18 cellular contexts compared by ENCODE assay signal in genomic region chr5:69129413-69129812, GRCh38. TPM values are rescaled to one million over a fixed set of nuclear protein-coding genes. Genes with fewer than 3 reads are reported as not detected.
DNase-seq lines count a peak whose midpoint lies in the region; ATAC-seq and TF ChIP-seq lines count a peak whose summit lies in the region.
"Had no signal": no experiment of that assay in that cellular context is flagged by ENCODE, and none has a peak within 500 bp of the region (broad histone marks: within the 10 kb centered on the region; RNA-seq: fewer than 3 reads in every experiment).

No MANE protein-coding gene starts in this region.

- DNase-seq in COLO829 (ENCODE audit: low spot score) (peak; percentile 0), LNCaP clone FGC (ENCODE audit: low read depth) (peak; percentile 8), dermis blood vessel endothelial cell (peak; percentile 13), myocyte (ENCODE audit: low read depth) (peak; percentile 3), NCI-H2171 (lab: John Stamatoyannopoulos, UW) (no peak), NCI-H1436 treated with DMSO at 0.1 percent for 48 hours (lab: John Stamatoyannopoulos, UW) (no peak)
- DNase-seq in stimulated activated CD4-positive, alpha-beta T cell treated with anti-CD3 and anti-CD28 coated beads, Interleukin-1b, Interleukin-23, amount 100 ng/mL, for 48 hours: no peak
- DNase-seq: activated CD4-positive, alpha-beta T cell treated with anti-CD3 and anti-CD28 coated beads for 48 hours; activated T-cell treated with anti-CD3 and anti-CD28 coated beads, Interleukin-2, amount 50 U/mL, for 48 hours; amygdala; heart left ventricle; naive B cell; NCI-H146; NCI-H510A treated with DMSO at 0.1 percent for 48 hours; stimulated activated CD4-positive, alpha-beta T cell treated with anti-CD3 and anti-CD28 coated beads, Interleukin-2, amount 100 ng/mL, for 48 hours had no signal

- no peak for ATAC-seq in HG02571 (IDR thresholded peaks at IDR 0.05; ENCODE audit: unreplicated experiment)
- ATAC-seq: heart left ventricle, left lobe of liver had no signal

- H3K4me3 ChIP-seq in LNCaP clone FGC (ENCODE audit: low read depth, low read length): no peak overlapping the region
- H3K4me3 ChIP-seq: heart left ventricle, vagina had no signal

- TF ChIP-seq CTCF in LNCaP clone FGC (IDR thresholded peaks at IDR 0.05; ENCODE audit: control insufficient read depth, extremely low read depth, insufficient read depth): no peak

RNA-seq across cellular contexts. Expression of gene SLC30A5, which starts 35.6 kb away (rescaled TPM):
- total RNA-seq in dermis blood vessel endothelial cell (41.9 and 49.9 TPM in 2 replicates), myocyte (57.2 and 69.3 TPM in 2 replicates)
- polyA plus RNA-seq in myocyte (2012): 30.0 TPM

RNA-seq across cellular contexts. Expression of gene CCNB1, which starts 37.5 kb away (rescaled TPM):
- total RNA-seq in dermis blood vessel endothelial cell (63.8 and 223 TPM in 2 replicates), myocyte (10.7 and 12.8 TPM in 2 replicates)
- polyA plus RNA-seq in myocyte (2012): 7.6 TPM

RNA-seq across cellular contexts. Expression of gene CENPH, which starts 60.0 kb away (rescaled TPM):
- total RNA-seq in dermis blood vessel endothelial cell: 3.1 and 10.7 TPM in 2 replicates
- 6.5 and 8.3 TPM in 2 replicates for total RNA-seq in myocyte
- 4.3 TPM for polyA plus RNA-seq in myocyte (2012)

Comparison
In these comparisons a context has a peak if more than half of its experiments do, and no peak if none do; other contexts are left out.
1. DNase-seq: peak in COLO829 (single experiment), LNCaP clone FGC (single experiment), dermis blood vessel endothelial cell (single experiment) and myocyte (single experiment); none in NCI-H2171 (single experiment), stimulated activated CD4-positive, alpha-beta T cell treated with anti-CD3 and anti-CD28 coated beads, Interleukin-1b, Interleukin-23, amount 100 ng/mL, for 48 hours (single experiment) and NCI-H1436 treated with DMSO at 0.1 percent for 48 hours (single experiment).